17 cellular contexts compared by ENCODE assay signal in genomic region chr5:174454890-174455289, GRCh38.
DNase-seq lines count a peak whose midpoint lies in the region; ATAC-seq and TF ChIP-seq lines count a peak whose summit lies in the region.
"Had no signal": no experiment of that assay in that cellular context is flagged by ENCODE, and none has a peak within 500 bp of the region (broad histone marks: within the 10 kb centered on the region; RNA-seq: fewer than 3 reads in every experiment).

No MANE protein-coding gene starts in this region.

- peaks cover 37% of the 10 kb centered on the region for H3K4me1 ChIP-seq in cardiac muscle cell (ENCODE audit: low read depth)

- DNase-seq in cardiac muscle cell (ENCODE audit: low read depth in 1 of 2, low spot score in 1 of 2) (no peak), left cardiac atrium (no peak), HT-29 (ENCODE audit: low spot score) (peak; percentile 10), OCI-M1 (lab: John Stamatoyannopoulos, UW) (no peak), progenitor cell of endocrine pancreas (ENCODE audit: low spot score, unreplicated experiment) (no peak)
- DNase-seq: AML-193, DMS79, GM23248, NCI-H1417 treated with DMSO at 0.1 percent for 48 hours, NCI-H2029, NCI-H2171 treated with DMSO at 0.1 percent for 48 hours, NCI-H446 treated with DMSO at 0.1 percent for 48 hours, NCI-H82 had no signal

- H3K27ac ChIP-seq in cardiac muscle cell = peak overlapping the region; percentile 84
- H3K27ac ChIP-seq: GM23248 had no signal

- ATAC-seq in left cardiac atrium (no peak), GM18502 (IDR thresholded peaks at IDR 0.05; ENCODE audit: poor library complexity, unreplicated experiment) (no peak)
- peak; percentile 29 for ATAC-seq in activated T-helper 17 cell treated with anti-CD3 and anti-CD28 coated beads, Interleukin-2, amount 50 U/mL, for 72 hours (replicated peaks)
- ATAC-seq: HCT116, K562 had no signal

- H3K4me3 Mint-ChIP-seq in activated T-helper 17 cell treated with anti-CD3 and anti-CD28 coated beads, Interleukin-2, amount 50 U/mL, for 72 hours = peak overlapping the region; percentile 72
- no peak overlapping the region for H3K4me3 Mint-ChIP-seq in progenitor cell of endocrine pancreas (ENCODE audit: low read depth)

- no peaks in the 10 kb centered on the region for H3K27me3 Mint-ChIP-seq in activated T-helper 17 cell treated with anti-CD3 and anti-CD28 coated beads, Interleukin-2, amount 50 U/mL, for 72 hours
- H3K27me3 Mint-ChIP-seq in progenitor cell of endocrine pancreas = no peaks in the 10 kb centered on the region

- intact Hi-C loops in left cardiac atrium (cut with DNase I) = no loop called here

- H3K36me3 Mint-ChIP-seq in activated T-helper 17 cell treated with anti-CD3 and anti-CD28 coated beads, Interleukin-2, amount 50 U/mL, for 72 hours (ENCODE audit: low read depth) = no peaks in the 10 kb centered on the region
- H3K36me3 Mint-ChIP-seq in progenitor cell of endocrine pancreas (ENCODE audit: insufficient read depth) = no peaks in the 10 kb centered on the region

- no peak for TF ChIP-seq CTCF in cardiac muscle cell (IDR thresholded peaks at IDR 0.05; ENCODE audit: low read depth, low read length)
- TF ChIP-seq CTCF in progenitor cell of endocrine pancreas (IDR thresholded peaks at IDR 0.05; ENCODE audit: unreplicated experiment) = no peak

- no peak overlapping the region for H3K4me3 ChIP-seq in cardiac muscle cell
- H3K4me3 ChIP-seq: GM23248, K562 had no signal

- no peaks in the 10 kb centered on the region for H3K9me3 Mint-ChIP-seq in activated T-helper 17 cell treated with anti-CD3 and anti-CD28 coated beads, Interleukin-2, amount 50 U/mL, for 72 hours
- H3K9me3 Mint-ChIP-seq in progenitor cell of endocrine pancreas (ENCODE audit: low read depth) = no peaks in the 10 kb centered on the region

- H3K4me1 Mint-ChIP-seq in activated T-helper 17 cell treated with anti-CD3 and anti-CD28 coated beads, Interleukin-2, amount 50 U/mL, for 72 hours = peaks cover 6% of the 10 kb centered on the region
- peaks cover 10% of the 10 kb centered on the region for H3K4me1 Mint-ChIP-seq in progenitor cell of endocrine pancreas (ENCODE audit: low read depth)

- H3K36me3 ChIP-seq in cardiac muscle cell = no peaks in the 10 kb centered on the region

- H3K27me3 ChIP-seq in cardiac muscle cell = no peaks in the 10 kb centered on the region

- H3K27ac Mint-ChIP-seq in activated T-helper 17 cell treated with anti-CD3 and anti-CD28 coated beads, Interleukin-2, amount 50 U/mL, for 72 hours = peak overlapping the region; percentile 65
- no peak overlapping the region for H3K27ac Mint-ChIP-seq in progenitor cell of endocrine pancreas

- H3K9me3 ChIP-seq in cardiac muscle cell (ENCODE audit: low read depth) = no peaks in the 10 kb centered on the region
